In the genomic region with DNA sequence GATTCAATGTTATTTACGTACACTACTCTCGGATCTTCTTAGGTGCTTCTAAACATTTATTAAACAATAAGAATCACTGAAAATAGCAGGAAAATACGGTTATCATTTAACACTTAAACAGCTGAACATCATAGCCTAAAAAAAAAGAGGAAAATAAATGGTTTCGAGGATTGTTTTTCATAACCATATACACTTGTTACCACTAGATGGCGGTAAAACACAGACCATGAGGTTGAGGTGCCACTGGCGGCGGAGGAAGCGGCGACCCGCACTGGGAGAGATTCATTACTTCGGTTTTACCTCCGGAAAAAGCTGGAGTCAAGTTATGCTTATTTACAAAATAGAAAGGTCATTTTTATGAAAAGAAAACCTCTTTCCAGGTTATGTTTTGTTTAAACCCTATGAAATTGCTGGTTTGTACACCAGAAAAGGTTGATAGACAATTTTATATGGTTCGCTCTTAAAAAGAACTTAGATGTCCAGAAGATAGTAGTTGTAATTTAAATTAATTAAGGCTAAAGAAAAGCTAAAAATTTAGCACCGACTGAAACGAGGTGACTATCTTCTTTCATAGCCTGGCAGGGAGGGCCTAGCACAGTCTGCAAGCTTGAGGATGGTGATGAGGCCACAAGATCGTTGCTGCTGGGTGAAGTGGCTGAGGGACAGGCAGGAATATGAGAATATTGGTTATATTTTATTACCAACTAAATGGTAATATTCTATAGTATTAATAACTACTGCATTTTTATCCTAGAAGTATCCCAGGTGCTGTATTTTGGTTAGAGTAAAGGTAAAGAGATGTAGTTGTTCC, we compare ENCODE assay signal across 8 cellular contexts.
A peak's percentile ranks its signal among the peaks of the same experiment; 100 is the strongest.
DNase-seq lines count a peak whose midpoint lies in the region; ATAC-seq, FAIRE-seq and TF ChIP-seq lines count a peak whose summit lies in the region.

No MANE protein-coding gene starts in this region.

- peak; percentile 74 for ATAC-seq in HG02571 (IDR thresholded peaks at IDR 0.05; ENCODE audit: unreplicated experiment)
- ATAC-seq in K562, result peak; percentile 82
- no peak for ATAC-seq in GM21381 (IDR thresholded peaks at IDR 0.05; ENCODE audit: unreplicated experiment)

- no peak overlapping the region for H3K4me3 ChIP-seq in K562
- H3K4me3 ChIP-seq in skeletal muscle satellite cell (ENCODE audit: low read length), result peak overlapping the region; percentile 55

- H3K4me2 ChIP-seq in K562 (ENCODE audit: insufficient read depth, low read length) (no peak overlapping the region), skeletal muscle satellite cell (ENCODE audit: low read length) (peak overlapping the region; percentile 77)

- peak; percentile 53 for DNase-seq in GDM1 (lab: John Stamatoyannopoulos, UW)
- peak; percentile 62 for DNase-seq in NCI-H146 treated with DMSO at 0.1 percent for 48 hours (lab: John Stamatoyannopoulos, UW; ENCODE audit: unreplicated experiment)
- peak; percentile 59 to 73 (median 69) for DNase-seq in K562 (ENCODE audit: extremely low read depth in 1 of 4, low spot score in 3 of 4)
- peak; percentile 12 for DNase-seq in iPS DF 19.7 (ENCODE audit: low read depth, low spot score)

- H2AFZ ChIP-seq in K562 (ENCODE audit: low read depth, low read length), result 0 out of 2 replicates have a peak overlapping the region, but pooled peaks have one; percentile 49

- CTCF ChIA-PET in K562 (lab: Yijun Ruan, JAX; ENCODE audit: low intra/inter-chr PET ratio), result interaction anchor here (0.6 to 1.2 kb wide), 6 partner anchors 135 to 613 kb away, joined by 3 to 6 read pairs (median 4); no protein-coding TSS in a partner anchor

- TF ChIP-seq EP300 in K562 (IDR thresholded peaks at IDR 0.05; ENCODE audit: low read length), result no peak

- in situ Hi-C loops in K562 (cut with MboI), result loop anchor here (10.0 kb wide), 2 partner anchors 486 to 616 kb away; no protein-coding TSS in a partner anchor

- no peak overlapping the region for H3K27ac ChIP-seq in K562 (ENCODE audit: extremely low read depth, low read depth, low read length)

- no peaks in the 10 kb centered on the region for H3K9me1 ChIP-seq in K562 (ENCODE audit: control insufficient read depth, insufficient read depth, low read length)

- H3K36me3 ChIP-seq in K562 (ENCODE audit: control insufficient read depth, insufficient read depth, low read length) (no peaks in the 10 kb centered on the region), skeletal muscle satellite cell (ENCODE audit: insufficient read depth, low read length) (no peaks in the 10 kb centered on the region)

- POLR2A ChIA-PET in K562 (lab: Yijun Ruan, JAX), result no interaction called here

- TF ChIP-seq POLR2A in K562 (conservative IDR thresholded peaks at IDR 0.05), result no peak

- no peaks in the 10 kb centered on the region for H4K20me1 ChIP-seq in K562 (replicated peaks; ENCODE audit: control insufficient read depth, insufficient read depth, low read length)

- intact Hi-C loops in K562 (cut with micrococcal nuclease), result loop anchor here (1.0 to 2.0 kb wide), 3 partner anchors 192 to 612 kb away; no protein-coding TSS in a partner anchor

- FAIRE-seq in TTC549 (lab: Jason Lieb, UNC) (peak; percentile 91), K562 (lab: Jason Lieb, UNC) (peak; percentile 77)

- H3K27me3 ChIP-seq in K562 (ENCODE audit: control insufficient read depth in 2 of 2, insufficient read depth in 2 of 2, low read length in 2 of 2) (no peaks in the 10 kb centered on the region), skeletal muscle satellite cell (ENCODE audit: control insufficient read depth, insufficient read depth, low read length) (no peaks in the 10 kb centered on the region)

- no peaks in the 10 kb centered on the region for H3K4me1 ChIP-seq in K562 (replicated peaks in 1 of 2; ENCODE audit: control insufficient read depth in 2 of 2, insufficient read depth in 2 of 2, low read length in 2 of 2)
- peaks cover 8% of the 10 kb centered on the region for H3K4me1 ChIP-seq in skeletal muscle satellite cell (ENCODE audit: control insufficient read depth, insufficient read depth, low read length)

- 2% methylated on average over 16 of the region's 16 CpGs for WGBS in K562 (ENCODE audit: insufficient coverage, low coverage, missing lambda C conversion rate)

- no peaks in the 10 kb centered on the region for H3K79me2 ChIP-seq in K562 (ENCODE audit: control insufficient read depth, insufficient read depth, low read length)

- peak; percentile 69 to 81 (median 78) for TF ChIP-seq CTCF in K562 (IDR thresholded peaks at IDR 0.05 in 2 of 3, conservative IDR thresholded peaks at IDR 0.05 in 1 of 3; ENCODE audit: insufficient read depth in 2 of 3, low read depth in 1 of 3, low read length in 3 of 3)

- H3K9ac ChIP-seq in K562 (ENCODE audit: insufficient read depth in 1 of 2, low read depth in 2 of 2, low read length in 2 of 2), result no peak overlapping the region
- peak overlapping the region; percentile 79 for H3K9ac ChIP-seq in skeletal muscle satellite cell (ENCODE audit: low read depth, low read length)

- H3K9me3 ChIP-seq in K562 (replicated peaks; ENCODE audit: control insufficient read depth, insufficient read depth, low read depth, low read length) (no peaks in the 10 kb centered on the region), skeletal muscle satellite cell (replicated peaks; ENCODE audit: low read length) (no peaks in the 10 kb centered on the region)

- TF ChIP-seq RAD21 in K562 (CRISPR knock-in tag; conservative IDR thresholded peaks at IDR 0.05 in 1 of 2, IDR thresholded peaks at IDR 0.05 in 1 of 2), result peak; percentile 62 to 79

- no TSS peak for BruUV-seq in K562 (replicated peaks; lab: Mats Ljungman, UMichigan)

TF ChIP-seq in K562, 482 proteins besides CTCF, POLR2A, EP300 and RAD21:
- TF ChIP-seq IFI16 (CRISPR knock-in tag; IDR thresholded peaks at IDR 0.05) (no peak), ARHGAP35 (IDR thresholded peaks at IDR 0.05; ENCODE audit: partially characterized antibody) (no peak), HDAC1 (IDR thresholded peaks at IDR 0.05) (no peak), STAT5A (IDR thresholded peaks at IDR 0.05; ENCODE audit: borderline replicate concordance, low read length) (no peak), MBD2 (IDR thresholded peaks at IDR 0.05; ENCODE audit: borderline replicate concordance, low read depth) (no peak), HNRNPUL1 (IDR thresholded peaks at IDR 0.05; ENCODE audit: low read length) (no peak), PHB (CRISPR knock-in tag; IDR thresholded peaks at IDR 0.05) (no peak), SRSF9 (IDR thresholded peaks at IDR 0.05; ENCODE audit: borderline replicate concordance, low read depth, low read length) (no peak), SLC30A9 (CRISPR knock-in tag; IDR thresholded peaks at IDR 0.05) (no peak), BRF1 (IDR thresholded peaks at IDR 0.05; ENCODE audit: borderline replicate concordance, extremely low read depth, insufficient read length) (no peak), ZNF584 (CRISPR knock-in tag; IDR thresholded peaks at IDR 0.05; ENCODE audit: low read depth) (no peak), HNRNPLL (IDR thresholded peaks at IDR 0.05; ENCODE audit: low read depth, low read length, poor library complexity, severe bottlenecking) (no peak), MTA2 (IDR thresholded peaks at IDR 0.05; ENCODE audit: low read depth) (no peak), PURB (CRISPR knock-in tag; IDR thresholded peaks at IDR 0.05; ENCODE audit: low read depth) (no peak), NCOR1 (IDR thresholded peaks at IDR 0.05) (no peak), CREB1 (IDR thresholded peaks at IDR 0.05) (no peak), CREB1 (CRISPR knock-in tag; IDR thresholded peaks at IDR 0.05) (no peak), SMC3 (conservative IDR thresholded peaks at IDR 0.05; ENCODE audit: insufficient read depth, low read depth, low read length) (peak; percentile 60), DEAF1 (CRISPR knock-in tag; IDR thresholded peaks at IDR 0.05) (peak; percentile 56; the same call in 1 of the 2 replicates), ZNF24 (IDR thresholded peaks at IDR 0.05) (peak; percentile 82), ZNF140 (CRISPR knock-in tag; IDR thresholded peaks at IDR 0.05) (no peak), EGR1 (conservative IDR thresholded peaks at IDR 0.05) (no peak)
- TF ChIP-seq, protein P1, sequence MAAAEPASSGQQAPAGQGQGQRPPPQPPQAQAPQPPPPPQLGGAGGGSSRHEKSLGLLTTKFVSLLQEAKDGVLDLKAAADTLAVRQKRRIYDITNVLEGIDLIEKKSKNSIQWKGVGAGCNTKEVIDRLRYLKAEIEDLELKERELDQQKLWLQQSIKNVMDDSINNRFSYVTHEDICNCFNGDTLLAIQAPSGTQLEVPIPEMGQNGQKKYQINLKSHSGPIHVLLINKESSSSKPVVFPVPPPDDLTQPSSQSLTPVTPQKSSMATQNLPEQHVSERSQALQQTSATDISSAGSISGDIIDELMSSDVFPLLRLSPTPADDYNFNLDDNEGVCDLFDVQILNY (CRISPR knock-in tag; IDR thresholded peaks at IDR 0.05), result no peak
- TF ChIP-seq, protein P2, sequence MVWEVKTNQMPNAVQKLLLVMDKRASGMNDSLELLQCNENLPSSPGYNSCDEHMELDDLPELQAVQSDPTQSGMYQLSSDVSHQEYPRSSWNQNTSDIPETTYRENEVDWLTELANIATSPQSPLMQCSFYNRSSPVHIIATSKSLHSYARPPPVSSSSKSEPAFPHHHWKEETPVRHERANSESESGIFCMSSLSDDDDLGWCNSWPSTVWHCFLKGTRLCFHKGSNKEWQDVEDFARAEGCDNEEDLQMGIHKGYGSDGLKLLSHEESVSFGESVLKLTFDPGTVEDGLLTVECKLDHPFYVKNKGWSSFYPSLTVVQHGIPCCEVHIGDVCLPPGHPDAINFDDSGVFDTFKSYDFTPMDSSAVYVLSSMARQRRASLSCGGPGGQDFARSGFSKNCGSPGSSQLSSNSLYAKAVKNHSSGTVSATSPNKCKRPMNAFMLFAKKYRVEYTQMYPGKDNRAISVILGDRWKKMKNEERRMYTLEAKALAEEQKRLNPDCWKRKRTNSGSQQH (CRISPR knock-in tag; IDR thresholded peaks at IDR 0.05), result no peak

Comparison
In these comparisons a context has a peak if more than half of its experiments do, and no peak if none do; other contexts are left out.
1. DNase-seq: peak in every context shown above with its lines; median percentile 69 in K562; 62 in NCI-H146 treated with DMSO at 0.1 percent for 48 hours; 53 in GDM1; 12 in iPS DF 19.7.